ENCODE assay signal across 1 cellular context in genomic region chr10:61992683-61993629, GRCh38.
TF ChIP-seq lines count a peak whose summit lies in the region.

No MANE protein-coding gene starts in this region.

TF ChIP-seq in GM12878, 131 proteins besides CTCF, POLR2A, EP300 and RAD21 (continued from another document):
- TF ChIP-seq ZBTB40 (IDR thresholded peaks at IDR 0.05; ENCODE audit: borderline replicate concordance) (no peak), LARP7 (IDR thresholded peaks at IDR 0.05) (no peak), SKIL (IDR thresholded peaks at IDR 0.05; ENCODE audit: low read depth, poor library complexity, severe bottlenecking) (peak; percentile 58), ZBTB11 (CRISPR knock-in tag; IDR thresholded peaks at IDR 0.05) (no peak), GATAD2B (conservative IDR thresholded peaks at IDR 0.05; ENCODE audit: low read depth) (no peak), MYB (IDR thresholded peaks at IDR 0.05; ENCODE audit: borderline replicate concordance, low read depth, low read length) (no peak), TCF3 (IDR thresholded peaks at IDR 0.05; ENCODE audit: borderline replicate concordance, insufficient read depth, low read depth, low read length) (0 out of 2 replicates have a peak, but pooled peaks have one; percentile 39), RCOR1 (conservative IDR thresholded peaks at IDR 0.05; ENCODE audit: low read depth, low read length) (no peak), IRF5 (IDR thresholded peaks at IDR 0.05; ENCODE audit: borderline replicate concordance) (no peak), CHD2 (IDR thresholded peaks at IDR 0.05; ENCODE audit: borderline replicate concordance, low read depth, low read length) (peak; percentile 38; the same call in 1 of the 2 replicates), RELA (IDR thresholded peaks at IDR 0.05; ENCODE audit: borderline replicate concordance, partially characterized antibody) (no peak), USF2 (IDR thresholded peaks at IDR 0.05; ENCODE audit: borderline replicate concordance, low read depth, low read length) (no peak; the same call in 1 of the 2 replicates), CREB1 (IDR thresholded peaks at IDR 0.05; ENCODE audit: low read depth) (peak; percentile 93), ZBTB33 (IDR thresholded peaks at IDR 0.05) (no peak), NFXL1 (IDR thresholded peaks at IDR 0.05; ENCODE audit: borderline replicate concordance) (no peak), BACH1 (IDR thresholded peaks at IDR 0.05; ENCODE audit: borderline replicate concordance) (no peak), BCL3 (IDR thresholded peaks at IDR 0.05; ENCODE audit: borderline replicate concordance, insufficient read depth, low read depth, low read length, poor library complexity, severe bottlenecking) (peak; percentile 29), ATF3 (IDR thresholded peaks at IDR 0.05; ENCODE audit: borderline replicate concordance, extremely low read depth, low read depth, low read length) (no peak), ZNF622 (IDR thresholded peaks at IDR 0.05) (no peak), POU2F2 (IDR thresholded peaks at IDR 0.05; ENCODE audit: borderline replicate concordance, low read depth, low read length) (no peak; the same call in 2 of the 3 replicates), MTA2 (IDR thresholded peaks at IDR 0.05; ENCODE audit: low read depth) (peak; percentile 83; the same call in 1 of the 2 replicates), MEF2A (IDR thresholded peaks at IDR 0.05; ENCODE audit: insufficient read depth, low read depth, low read length) (peak; percentile 71; the same call in 1 of the 2 replicates), FOS (IDR thresholded peaks at IDR 0.05; ENCODE audit: borderline replicate concordance, extremely low read depth, insufficient read length) (no peak), SMAD5 (IDR thresholded peaks at IDR 0.05; ENCODE audit: low read depth) (no peak), ZZZ3 (IDR thresholded peaks at IDR 0.05; ENCODE audit: control insufficient read depth, insufficient read length, low read depth) (no peak), FOXK2 (IDR thresholded peaks at IDR 0.05) (no peak), BHLHE40 (IDR thresholded peaks at IDR 0.05; ENCODE audit: borderline replicate concordance in 1 of 2, low read depth in 2 of 2, low read length in 1 of 2) (peak in 1 of 2 experiments; percentile 26; a peak in 1 of 4 replicates), NKRF (conservative IDR thresholded peaks at IDR 0.05) (no peak)
